Comparison of ENCODE assay signal across 1 cellular context in genomic region chr7:27025270-27025669, GRCh38.
TF ChIP-seq lines count a peak whose summit lies in the region.

No MANE protein-coding gene starts in this region.

TF ChIP-seq in GM23338, 12 proteins besides CTCF, POLR2A, EP300 and RAD21:
- TF ChIP-seq REST (IDR thresholded peaks at IDR 0.05; ENCODE audit: unreplicated experiment) = no peak
